In the genomic region with DNA sequence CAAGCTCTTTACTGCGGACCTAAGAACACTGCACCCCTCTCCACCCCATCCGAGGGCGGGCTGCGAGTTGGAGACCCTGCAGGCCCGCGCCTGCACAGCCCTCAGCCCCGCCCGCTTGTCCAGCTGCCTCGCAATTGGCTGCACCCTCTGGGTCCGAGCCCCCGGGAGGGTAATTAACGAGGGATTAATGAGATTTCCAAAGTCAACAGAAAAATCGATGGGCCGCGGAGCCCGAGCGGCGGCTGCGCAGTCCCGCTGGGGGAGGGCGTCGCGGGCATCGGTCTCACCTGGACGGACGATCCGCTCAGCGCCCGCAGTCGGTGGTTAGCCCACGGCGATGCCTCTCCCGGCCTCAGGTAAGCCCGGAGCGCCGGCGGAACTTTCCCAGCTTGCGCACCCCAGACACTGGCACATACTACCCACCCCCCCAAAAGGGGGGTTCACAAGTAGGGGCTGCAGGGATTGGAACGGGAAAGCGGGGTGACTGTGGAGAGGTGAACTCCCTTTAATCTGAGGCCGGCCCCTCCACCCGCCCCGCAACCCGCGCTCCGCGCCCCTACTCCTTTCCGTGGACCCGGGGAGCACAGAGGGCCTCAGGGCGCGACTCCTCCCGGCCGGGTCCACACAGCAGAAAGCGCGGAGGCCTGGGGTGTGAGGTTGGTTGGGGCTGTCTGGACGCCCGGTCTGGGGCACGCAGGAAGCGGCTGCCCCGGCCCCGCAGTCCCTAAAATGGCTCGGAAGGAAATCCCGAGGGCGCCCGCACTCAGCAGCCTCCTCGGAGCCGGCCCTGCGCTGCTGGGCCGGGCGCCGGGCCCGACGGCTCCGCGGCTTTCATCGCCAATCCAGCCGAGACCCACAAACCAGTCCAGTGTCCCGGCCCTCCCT, we compare ENCODE assay signal across 17 cellular contexts.
DNase-seq lines count a peak whose midpoint lies in the region; ATAC-seq lines count a peak whose summit lies in the region.
"Had no signal": no experiment of that assay in that cellular context is flagged by ENCODE, and none has a peak within 500 bp of the region (broad histone marks: within the 10 kb centered on the region; RNA-seq: fewer than 3 reads in every experiment).

A gene with protein sequence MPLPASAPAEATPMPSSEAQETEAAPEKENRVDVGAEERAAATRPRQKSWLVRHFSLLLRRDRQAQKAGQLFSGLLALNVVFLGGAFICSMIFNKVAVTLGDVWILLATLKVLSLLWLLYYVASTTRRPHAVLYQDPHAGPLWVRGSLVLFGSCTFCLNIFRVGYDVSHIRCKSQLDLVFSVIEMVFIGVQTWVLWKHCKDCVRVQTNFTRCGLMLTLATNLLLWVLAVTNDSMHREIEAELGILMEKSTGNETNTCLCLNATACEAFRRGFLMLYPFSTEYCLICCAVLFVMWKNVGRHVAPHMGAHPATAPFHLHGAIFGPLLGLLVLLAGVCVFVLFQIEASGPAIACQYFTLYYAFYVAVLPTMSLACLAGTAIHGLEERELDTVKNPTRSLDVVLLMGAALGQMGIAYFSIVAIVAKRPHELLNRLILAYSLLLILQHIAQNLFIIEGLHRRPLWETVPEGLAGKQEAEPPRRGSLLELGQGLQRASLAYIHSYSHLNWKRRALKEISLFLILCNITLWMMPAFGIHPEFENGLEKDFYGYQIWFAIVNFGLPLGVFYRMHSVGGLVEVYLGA (plus strand): TSS at position 314 of the 885 bp plus-strand sequence. CDS start 24 bp downstream, at position 338.

- H3K27me3 Mint-ChIP-seq in activated naive CD8-positive, alpha-beta T cell: peaks cover 29% of the 10 kb centered on the region
- peaks cover 64% of the 10 kb centered on the region for H3K27me3 Mint-ChIP-seq in activated naive CD8-positive, alpha-beta T cell treated with anti-CD3 and anti-CD28 coated beads, Interleukin-2, amount 50 U/mL, for 24 hours

- H3K9me3 ChIP-seq in NT2/D1 (ENCODE audit: insufficient read depth, low read length) (no peaks in the 10 kb centered on the region), iPS DF 6.9 (ENCODE audit: control insufficient read depth, insufficient read depth, low read length) (no peaks in the 10 kb centered on the region)
- H3K9me3 ChIP-seq: esophagus muscularis mucosa had no signal

- H3K4me1 Mint-ChIP-seq in activated naive CD8-positive, alpha-beta T cell (ENCODE audit: low read depth): peaks cover 2% of the 10 kb centered on the region
- H3K4me1 Mint-ChIP-seq in activated naive CD8-positive, alpha-beta T cell treated with anti-CD3 and anti-CD28 coated beads, Interleukin-2, amount 50 U/mL, for 24 hours: peaks cover 2% of the 10 kb centered on the region
- H3K4me1 Mint-ChIP-seq: activated naive CD4-positive, alpha-beta T cell treated with anti-CD3 and anti-CD28 coated beads, Interleukin-2, amount 10 ng/mL, durations not matched to agents 7 days and 5 days had no signal

- H3K4me3 ChIP-seq in NT2/D1 (ENCODE audit: insufficient read length, low read depth) (peak within 1 kb of the TSS; percentile 36), iPS DF 6.9 (ENCODE audit: low read length) (peak within 1 kb of the TSS; percentile 23; the same call in 1 of the 2 replicates)

- H3K4me3 Mint-ChIP-seq in activated naive CD8-positive, alpha-beta T cell: peak within 1 kb of the TSS; percentile 27
- no peak within 1 kb of the TSS for H3K4me3 Mint-ChIP-seq in activated naive CD8-positive, alpha-beta T cell treated with anti-CD3 and anti-CD28 coated beads, Interleukin-2, amount 50 U/mL, for 24 hours
- H3K4me3 Mint-ChIP-seq: activated naive CD4-positive, alpha-beta T cell treated with anti-CD3 and anti-CD28 coated beads, Interleukin-2, amount 10 ng/mL, durations not matched to agents 7 days and 5 days had no signal

- H3K4me1 ChIP-seq in NT2/D1 (ENCODE audit: insufficient read depth, insufficient read length) (peaks cover 6% of the 10 kb centered on the region), iPS DF 6.9 (ENCODE audit: control insufficient read depth, insufficient read depth, low read length) (no peaks in the 10 kb centered on the region)

- H3K27me3 ChIP-seq in NT2/D1 (ENCODE audit: insufficient read depth, insufficient read length): peaks cover 74% of the 10 kb centered on the region
- peaks cover 28% of the 10 kb centered on the region for H3K27me3 ChIP-seq in iPS DF 6.9 (ENCODE audit: control insufficient read depth, insufficient read depth, low read length)

- ATAC-seq in activated naive CD8-positive, alpha-beta T cell treated with anti-CD3 and anti-CD28 coated beads, Interleukin-2, amount 50 U/mL, for 24 hours: no peak
- ATAC-seq in HG03097 (IDR thresholded peaks at IDR 0.05; ENCODE audit: low FRiP score, unreplicated experiment): no peak
- ATAC-seq in HG03378 (IDR thresholded peaks at IDR 0.05; ENCODE audit: unreplicated experiment): no peak

- H3K36me3 ChIP-seq in NT2/D1 (ENCODE audit: insufficient read depth, insufficient read length, low read length) (no peaks in the 10 kb centered on the region), iPS DF 6.9 (ENCODE audit: control insufficient read depth, insufficient read depth, low read length) (no peaks in the 10 kb centered on the region)
- H3K36me3 ChIP-seq: esophagus muscularis mucosa had no signal

- WGBS in iPS DF 6.9 (ENCODE audit: insufficient coverage, insufficient read length): no CpG with 5 or more reads among the region's 78 CpGs

- H3K9ac ChIP-seq in NT2/D1 (ENCODE audit: insufficient read length, low read depth): peak within 1 kb of the TSS; percentile 51
- H3K9ac ChIP-seq: KMS-11 had no signal

- H3K9me3 Mint-ChIP-seq in activated naive CD8-positive, alpha-beta T cell (ENCODE audit: low read depth): no peaks in the 10 kb centered on the region
- H3K9me3 Mint-ChIP-seq in activated naive CD8-positive, alpha-beta T cell treated with anti-CD3 and anti-CD28 coated beads, Interleukin-2, amount 50 U/mL, for 24 hours: no peaks in the 10 kb centered on the region
- H3K9me3 Mint-ChIP-seq: activated naive CD4-positive, alpha-beta T cell treated with anti-CD3 and anti-CD28 coated beads, Interleukin-2, amount 10 ng/mL, durations not matched to agents 7 days and 5 days had no signal

- DNase-seq in activated naive CD8-positive, alpha-beta T cell treated with anti-CD3 and anti-CD28 coated beads, Interleukin-2, amount 50 U/mL, for 24 hours: no peak
- no peak for DNase-seq in NT2/D1 (ENCODE audit: low read depth, low spot score)
- no peak for DNase-seq in iPS DF 6.9 (ENCODE audit: low read depth, low spot score)
- DNase-seq in retina: peak; percentile 53
- DNase-seq in AG08396 (ENCODE audit: low spot score): no peak
- DNase-seq: ACHN; activated naive CD4-positive, alpha-beta T cell treated with anti-CD3 and anti-CD28 coated beads, Interleukin-2, amount 10 ng/mL, durations not matched to agents 7 days and 5 days; DMS153; hypothalamus; NCI-H2081 treated with DMSO at 0.1 percent for 48 hours; stimulated activated CD4-positive, alpha-beta T cell treated with anti-CD3 and anti-CD28 coated beads, Interleukin-2, amount 100 ng/mL, for 24 hours; T-helper 9 cell had no signal

- H3K27ac ChIP-seq in iPS DF 6.9 (ENCODE audit: low read length): no peak within 1 kb of the TSS
- H3K27ac ChIP-seq: esophagus muscularis mucosa, KMS-11 had no signal

- H3K27ac Mint-ChIP-seq in activated naive CD8-positive, alpha-beta T cell: no peak within 1 kb of the TSS
- no peak within 1 kb of the TSS for H3K27ac Mint-ChIP-seq in activated naive CD8-positive, alpha-beta T cell treated with anti-CD3 and anti-CD28 coated beads, Interleukin-2, amount 50 U/mL, for 24 hours
- H3K27ac Mint-ChIP-seq: activated naive CD4-positive, alpha-beta T cell treated with anti-CD3 and anti-CD28 coated beads, Interleukin-2, amount 10 ng/mL, durations not matched to agents 7 days and 5 days had no signal

- H3K36me3 Mint-ChIP-seq in activated naive CD8-positive, alpha-beta T cell: no peaks in the 10 kb centered on the region
- H3K36me3 Mint-ChIP-seq in activated naive CD8-positive, alpha-beta T cell treated with anti-CD3 and anti-CD28 coated beads, Interleukin-2, amount 50 U/mL, for 24 hours (ENCODE audit: low read depth): no peaks in the 10 kb centered on the region
- H3K36me3 Mint-ChIP-seq: activated naive CD4-positive, alpha-beta T cell treated with anti-CD3 and anti-CD28 coated beads, Interleukin-2, amount 10 ng/mL, durations not matched to agents 7 days and 5 days had no signal
